ENCODE assay signal across 9 cellular contexts in the genomic region with DNA sequence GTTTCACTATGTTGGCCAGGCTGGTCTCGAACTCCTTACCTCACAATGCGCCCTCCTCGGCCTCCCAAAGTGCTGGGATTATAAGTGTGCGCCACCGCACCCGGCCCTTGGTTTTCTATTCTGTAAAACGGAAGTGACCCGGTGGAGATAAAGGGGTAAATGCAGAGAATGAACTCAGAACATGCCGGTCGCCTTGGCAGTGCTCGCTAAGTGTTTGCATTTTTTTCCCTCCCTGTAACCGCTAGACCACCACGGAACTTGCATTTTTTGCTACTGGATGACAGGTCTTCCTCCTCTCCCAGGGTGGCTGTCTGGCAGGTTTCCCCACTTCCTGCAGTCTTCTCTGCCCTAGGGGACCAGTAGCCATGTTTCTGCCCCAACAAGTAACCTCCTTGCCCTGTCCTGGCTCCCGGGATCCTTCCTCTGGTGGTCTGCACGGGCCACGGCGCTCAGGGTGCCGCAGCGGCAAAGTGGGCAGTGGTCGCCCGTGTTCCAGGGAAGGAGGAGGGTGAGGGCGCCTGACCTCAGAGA. TPM values are rescaled to one million over a fixed set of nuclear protein-coding genes. Genes with fewer than 3 reads are reported as not detected.
DNase-seq lines count a peak whose midpoint lies in the region; ATAC-seq and TF ChIP-seq lines count a peak whose summit lies in the region.
"Had no signal": no experiment of that assay in that cellular context is flagged by ENCODE, and none has a peak within 500 bp of the region (broad histone marks: within the 10 kb centered on the region; RNA-seq: fewer than 3 reads in every experiment).

No MANE protein-coding gene starts in this region.

- H3K4me1 Mint-ChIP-seq in activated naive CD4-positive, alpha-beta T cell treated with anti-CD3 and anti-CD28 coated beads, Interleukin-2, amount 50 U/mL, for 24 hours, result peaks cover 22% of the 10 kb centered on the region

- H3K27ac ChIP-seq in lung (ENCODE audit: low read depth in 1 of 2, low read length in 1 of 2), result peak overlapping the region; percentile 71 to 79
- H3K27ac ChIP-seq in vagina, result peak overlapping the region; percentile 90

- H3K9me3 Mint-ChIP-seq in activated naive CD4-positive, alpha-beta T cell treated with anti-CD3 and anti-CD28 coated beads, Interleukin-2, amount 50 U/mL, for 24 hours, result no peaks in the 10 kb centered on the region
- no peaks in the 10 kb centered on the region for H3K9me3 Mint-ChIP-seq in activated naive CD4-positive, alpha-beta T cell treated with anti-CD3 and anti-CD28 coated beads, Interleukin-2, amount 50 U/mL, for 72 hours

- no peak for TF ChIP-seq POLR2A in vagina (IDR thresholded peaks at IDR 0.05)

- 73 to 75% methylated on average over 22 of the region's 22 CpGs for WGBS in lung, 2 donors

- H3K4me3 ChIP-seq in lung (no peak overlapping the region), vagina (peak overlapping the region; percentile 5 to 24)

- no peak for TF ChIP-seq CTCF in lung (IDR thresholded peaks at IDR 0.05; ENCODE audit: control extremely low read depth, extremely low read depth)
- TF ChIP-seq CTCF in vagina (IDR thresholded peaks at IDR 0.05), result no peak

- H3K9me3 ChIP-seq in lung (ENCODE audit: control insufficient read depth in 2 of 2, insufficient read depth in 1 of 2, low read length in 1 of 2), result no peaks in the 10 kb centered on the region
- H3K9me3 ChIP-seq in vagina, result no peaks in the 10 kb centered on the region

- ATAC-seq in activated naive CD4-positive, alpha-beta T cell treated with anti-CD3 and anti-CD28 coated beads, Interleukin-2, amount 50 U/mL, for 72 hours, result peak in 1 of 2 donors; percentile 5
- no peak for ATAC-seq in lung (ENCODE audit: insufficient read depth, low FRiP score)
- ATAC-seq in left colon, result no peak
- ATAC-seq in GM18517 (IDR thresholded peaks at IDR 0.05; ENCODE audit: unreplicated experiment), result no peak

- H3K36me3 ChIP-seq in lung (ENCODE audit: control insufficient read depth in 2 of 2, insufficient read depth in 2 of 2, low read length in 2 of 2), result no peaks in the 10 kb centered on the region
- H3K36me3 ChIP-seq in vagina, result no peaks in the 10 kb centered on the region

- peak overlapping the region; percentile 62 for H3K4me3 Mint-ChIP-seq in activated naive CD4-positive, alpha-beta T cell treated with anti-CD3 and anti-CD28 coated beads, Interleukin-2, amount 50 U/mL, for 24 hours

- DNase-seq in activated naive CD4-positive, alpha-beta T cell treated with anti-CD3 and anti-CD28 coated beads, Interleukin-2, amount 50 U/mL, for 16 hours, result no peak
- DNase-seq in activated naive CD4-positive, alpha-beta T cell treated with anti-CD3 and anti-CD28 coated beads, Interleukin-2, amount 50 U/mL, for 72 hours (ENCODE audit: low spot score in 2 of 2), result no peak
- DNase-seq in lung (ENCODE audit: low spot score) (no peak), vagina (ENCODE audit: extremely low spot score in 2 of 2) (no peak), left colon (no peak), HuH-7.5 (ENCODE audit: low spot score) (no peak)
- DNase-seq: NCI-H774 had no signal

- H3K27me3 ChIP-seq in lung (ENCODE audit: control insufficient read depth, insufficient read depth) (no peaks in the 10 kb centered on the region), vagina (no peaks in the 10 kb centered on the region)

- peaks cover 0 to 10% of the 10 kb centered on the region in 2 donors for H3K4me1 ChIP-seq in lung (ENCODE audit: control insufficient read depth in 2 of 2, insufficient read depth in 2 of 2, low read length in 2 of 2)
- H3K4me1 ChIP-seq in vagina, result peaks cover 24% of the 10 kb centered on the region

- H3K27ac Mint-ChIP-seq in activated naive CD4-positive, alpha-beta T cell treated with anti-CD3 and anti-CD28 coated beads, Interleukin-2, amount 50 U/mL, for 24 hours, result peak overlapping the region; percentile 88
- peak overlapping the region; percentile 83 to 97 for H3K27ac Mint-ChIP-seq in activated naive CD4-positive, alpha-beta T cell treated with anti-CD3 and anti-CD28 coated beads, Interleukin-2, amount 50 U/mL, for 72 hours

- peaks cover 4% of the 10 kb centered on the region for H3K36me3 Mint-ChIP-seq in activated naive CD4-positive, alpha-beta T cell treated with anti-CD3 and anti-CD28 coated beads, Interleukin-2, amount 50 U/mL, for 24 hours
- no peaks in the 10 kb centered on the region for H3K36me3 Mint-ChIP-seq in activated naive CD4-positive, alpha-beta T cell treated with anti-CD3 and anti-CD28 coated beads, Interleukin-2, amount 50 U/mL, for 72 hours

- H3K27me3 Mint-ChIP-seq in activated naive CD4-positive, alpha-beta T cell treated with anti-CD3 and anti-CD28 coated beads, Interleukin-2, amount 50 U/mL, for 24 hours, result no peaks in the 10 kb centered on the region

- intact Hi-C loops in vagina (cut with DNase I) (no loop called here), left colon (cut with DNase I, micrococcal nuclease) (loop anchor here in 1 of 2 donors (10.0 kb wide), 1 partner anchor 292 kb away; no protein-coding TSS in a partner anchor)

RNA-seq across cellular contexts. Expression of gene GNA12, which starts 18.8 kb away (rescaled TPM):
- total RNA-seq in activated naive CD4-positive, alpha-beta T cell treated with anti-CD3 and anti-CD28 coated beads, Interleukin-2, amount 50 U/mL, for 72 hours, result 10 to 100 TPM; 16.7 to 19.8 TPM
- total RNA-seq in lung, result 10 to 100 TPM; 34.4 to 51.9 TPM
- polyA plus RNA-seq in lung, result 10 to 100 TPM; 11.0 to 32.6 TPM
- total RNA-seq in vagina, result 29.5 TPM
- total RNA-seq in left colon, result 10 to 100 TPM; 21.4 to 32.9 TPM
